17 cellular contexts compared by ENCODE assay signal in the genomic region with DNA sequence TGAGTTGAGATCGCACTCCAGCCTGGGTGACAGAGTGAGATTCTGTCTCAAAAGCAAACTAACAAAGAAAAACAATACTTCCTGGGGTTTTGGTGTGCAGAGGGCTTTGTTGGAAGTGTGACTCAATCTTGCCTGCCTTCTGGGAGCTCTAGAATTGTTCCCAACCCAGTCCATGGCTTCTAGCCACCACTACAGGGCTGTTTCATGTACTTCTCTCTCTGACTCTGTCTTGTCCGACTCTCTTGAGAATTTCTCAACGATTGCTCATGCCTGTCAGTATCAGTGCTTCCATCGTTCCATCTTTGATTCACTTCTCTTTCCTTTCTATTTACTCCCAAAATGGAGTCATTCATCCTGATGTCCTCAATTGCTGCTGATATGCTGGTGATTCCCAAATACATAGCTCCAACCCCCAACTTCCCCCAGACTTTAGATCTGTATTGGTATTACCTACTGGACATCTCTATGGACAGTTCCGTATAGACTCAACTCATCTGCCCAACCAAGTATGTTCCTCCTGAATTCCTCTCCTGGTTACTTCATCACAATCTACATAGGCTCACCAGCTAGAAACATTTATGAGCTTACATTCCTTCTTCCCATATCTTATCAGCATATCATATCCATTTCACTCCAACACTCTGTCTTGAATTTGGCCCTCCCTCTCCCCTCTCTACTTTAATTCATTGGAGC. TPM values are rescaled to one million over a fixed set of nuclear protein-coding genes. Genes with fewer than 3 reads are reported as not detected.
DNase-seq lines count a peak whose midpoint lies in the region; ATAC-seq, FAIRE-seq and TF ChIP-seq lines count a peak whose summit lies in the region.
"Had no signal": no experiment of that assay in that cellular context is flagged by ENCODE, and none has a peak within 500 bp of the region (broad histone marks: within the 10 kb centered on the region; RNA-seq: fewer than 3 reads in every experiment).

No MANE protein-coding gene starts in this region.

- FAIRE-seq in endothelial cell of umbilical vein (lab: Jason Lieb, UNC) = no peak

- H3K36me3 ChIP-seq in endothelial cell of umbilical vein (ENCODE audit: control insufficient read depth in 2 of 2, extremely low read depth in 1 of 2, insufficient read depth in 2 of 2, low read length in 2 of 2) (peaks cover 4 to 33% of the 10 kb centered on the region in 2 experiments), transverse colon (peaks cover 0 to 17% (median 5%) of the 10 kb centered on the region in 4 donors)

- no TSS peak for BruUV-seq in endothelial cell of umbilical vein (replicated peaks; lab: Mats Ljungman, UMichigan)

- no peaks in the 10 kb centered on the region for H3K27me3 Mint-ChIP-seq in neural crest cell (ENCODE audit: low read depth)
- no peaks in the 10 kb centered on the region for H3K27me3 Mint-ChIP-seq in natural killer cell (ENCODE audit: low read depth in 2 of 2)

- no peak overlapping the region for H3K27ac ChIP-seq in endothelial cell of umbilical vein (ENCODE audit: insufficient read depth, low read depth, low read length)
- H3K27ac ChIP-seq in transverse colon = no peak overlapping the region

- dilution Hi-C loops in endothelial cell of umbilical vein (cut with MboI; ENCODE audit: extremely low pct_ligation_motif_present, low sequenced_read_pairs) = no loop called here

- TF ChIP-seq CTCF in endothelial cell of umbilical vein (IDR thresholded peaks at IDR 0.05; ENCODE audit: extremely low read depth in 1 of 2, insufficient read depth in 1 of 2, low read depth in 1 of 2, low read length in 2 of 2) (no peak), neural crest cell (conservative IDR thresholded peaks at IDR 0.05) (no peak), GM20000 (IDR thresholded peaks at IDR 0.05; ENCODE audit: extremely low read depth, missing control alignments) (no peak), transverse colon (IDR thresholded peaks at IDR 0.05) (no peak), natural killer cell (IDR thresholded peaks at IDR 0.05) (no peak)

- DNase-seq in AG20443 (ENCODE audit: low spot score) (peak; percentile 71), M059J (ENCODE audit: low read depth) (peak; percentile 87), endothelial cell of umbilical vein (ENCODE audit: low read depth, low spot score) (peak; percentile 14), neural crest cell (ENCODE audit: low read depth, low spot score) (no peak), GM20000 (ENCODE audit: low spot score) (no peak), transverse colon (no peak), natural killer cell (no peak)
- DNase-seq: activated T-cell treated with anti-CD3 and anti-CD28 coated beads, Interleukin-2, amount 50 U/mL, for 4 hours; NCI-H1417; NCI-H69; nucleus accumbens; SHP77 treated with DMSO at 0.1 percent for 48 hours; stimulated activated naive CD4-positive, alpha-beta T cell treated with Interleukin-2 at 50 U/mL for 16 hours had no signal

- intact Hi-C loops in endothelial cell of umbilical vein (cut with micrococcal nuclease) (no loop called here), transverse colon (cut with DNase I; ENCODE audit: low total_unique reads) (no loop called here), natural killer cell (cut with micrococcal nuclease) (no loop called here)

- CTCF ChIA-PET in endothelial cell of umbilical vein (lab: Charles Lee) = interaction anchor here (1.1 to 2.1 kb wide), 3 partner anchors 11 to 54 kb away, joined by 3 to 11 read pairs (median 4); no protein-coding TSS in a partner anchor

- H3K9me3 Mint-ChIP-seq in neural crest cell (no peaks in the 10 kb centered on the region), natural killer cell (no peaks in the 10 kb centered on the region)
- H3K9me3 Mint-ChIP-seq: activated T-cell treated with anti-CD3 and anti-CD28 coated beads, Interleukin-2, amount 50 U/mL, for 4 hours had no signal

- H3K4me1 ChIP-seq in endothelial cell of umbilical vein (ENCODE audit: control insufficient read depth, extremely low read depth, insufficient read depth, low read length) (peaks cover 19% of the 10 kb centered on the region), transverse colon (peaks cover 19 to 31% (median 26%) of the 10 kb centered on the region in 4 donors)

- POLR2A ChIA-PET in endothelial cell of umbilical vein (lab: Charles Lee) = interaction anchor here (1.5 to 1.7 kb wide), 2 partner anchors 13 to 16 kb away, joined by 3 to 5 read pairs; a partner anchor contains a TSS

- ATAC-seq in natural killer cell (no peak), GM21619 (IDR thresholded peaks at IDR 0.05; ENCODE audit: unreplicated experiment) (no peak)
- ATAC-seq: activated T-cell treated with anti-CD3 and anti-CD28 coated beads, Interleukin-2, amount 50 U/mL, for 4 hours; left lobe of liver had no signal

- H3K4me3 ChIP-seq in endothelial cell of umbilical vein (replicated peaks in 1 of 3; ENCODE audit: insufficient read depth in 1 of 3, low read depth in 1 of 3, low read length in 3 of 3) (no peak overlapping the region), transverse colon (no peak overlapping the region)

- H3K9ac ChIP-seq in endothelial cell of umbilical vein (replicated peaks; ENCODE audit: extremely low read depth, insufficient read depth, low read length) = no peak overlapping the region

- H4K20me1 ChIP-seq in endothelial cell of umbilical vein (replicated peaks; ENCODE audit: control insufficient read depth, extremely low read depth, insufficient read depth, low read length) = no peaks in the 10 kb centered on the region

- no peaks in the 10 kb centered on the region for H3K27me3 ChIP-seq in endothelial cell of umbilical vein (ENCODE audit: control insufficient read depth in 2 of 2, insufficient read depth in 2 of 2, low read length in 2 of 2)
- H3K27me3 ChIP-seq in transverse colon = no peaks in the 10 kb centered on the region

- TF ChIP-seq POLR2A in endothelial cell of umbilical vein (IDR thresholded peaks at IDR 0.05; ENCODE audit: low read depth, low read length) (no peak), transverse colon (IDR thresholded peaks at IDR 0.05) (no peak)

- H3K4me1 Mint-ChIP-seq in neural crest cell (peaks cover 30% of the 10 kb centered on the region), natural killer cell (peaks cover 21 to 35% of the 10 kb centered on the region in 2 donors)

- no peak overlapping the region for H2AFZ ChIP-seq in endothelial cell of umbilical vein (ENCODE audit: low read depth, low read length)

- 85 to 91% methylated on average over 5 of the region's 5 CpGs for WGBS in transverse colon (ENCODE audit: low coverage in 1 of 2), 2 donors

- H3K27ac Mint-ChIP-seq in neural crest cell (ENCODE audit: unreplicated experiment) (no peak overlapping the region), natural killer cell (no peak overlapping the region)

- no peak for TF ChIP-seq EP300 in transverse colon (IDR thresholded peaks at IDR 0.05; ENCODE audit: low read depth)

- H3K9me1 ChIP-seq in endothelial cell of umbilical vein (replicated peaks; ENCODE audit: control insufficient read depth, extremely low read depth, insufficient read depth, low read length) = no peaks in the 10 kb centered on the region

- H3K79me2 ChIP-seq in endothelial cell of umbilical vein (ENCODE audit: control insufficient read depth, insufficient read depth, low read length) = peaks cover 26% of the 10 kb centered on the region

- H3K36me3 Mint-ChIP-seq in neural crest cell (ENCODE audit: low read depth) (peaks cover 14% of the 10 kb centered on the region), natural killer cell (no peaks in the 10 kb centered on the region)

- in situ Hi-C loops in transverse colon (cut with MboI; ENCODE audit: low pct_ligation_motif_present in 1 of 4, low pct_unique_long_range_greater_than_20kb in 1 of 4, low sequenced_read_pairs in 3 of 4) = no loop called here

- H3K9me3 ChIP-seq in endothelial cell of umbilical vein (replicated peaks; ENCODE audit: control insufficient read depth, insufficient read depth, low read length) = no peaks in the 10 kb centered on the region
- H3K9me3 ChIP-seq in transverse colon = no peaks in the 10 kb centered on the region

- H3K4me2 ChIP-seq in endothelial cell of umbilical vein (ENCODE audit: insufficient read depth, low read length) = no peak overlapping the region

- H3K4me3 Mint-ChIP-seq in neural crest cell (peak overlapping the region; percentile 6), natural killer cell (no peak overlapping the region)
- H3K4me3 Mint-ChIP-seq: activated T-cell treated with anti-CD3 and anti-CD28 coated beads, Interleukin-2, amount 50 U/mL, for 4 hours had no signal

RNA-seq across cellular contexts. Expression of a gene that starts 1.8 kb away (rescaled TPM):
- 676 and 795 TPM in 2 replicates for total RNA-seq in M059J (2014; rRNA removed; shearing (Covaris generic))
- 400 and 431 TPM in 2 replicates for total RNA-seq in endothelial cell of umbilical vein
- 602 and 603 TPM in 2 replicates for polyA plus RNA-seq in endothelial cell of umbilical vein
- 496 and 577 TPM in 2 replicates for polyA plus RNA-seq in endothelial cell of umbilical vein (2011; cell fraction: cytosol; rRNA removed)
- 406 and 478 TPM in 2 replicates for polyA plus RNA-seq in endothelial cell of umbilical vein (2011; cell fraction: nucleus; rRNA removed)
- 522 and 611 TPM in 2 replicates for polyA plus RNA-seq in endothelial cell of umbilical vein (2012)
- 444 and 455 TPM in 2 replicates for polyA minus RNA-seq in endothelial cell of umbilical vein
- 181 TPM for polyA minus RNA-seq in endothelial cell of umbilical vein (2011; cell fraction: cytosol; rRNA and poly(A)+ RNA removed)
- 99.3 and 131 TPM in 2 replicates for polyA minus RNA-seq in endothelial cell of umbilical vein (2011; cell fraction: nucleus; rRNA and poly(A)+ RNA removed)
- total RNA-seq in neural crest cell = 271 and 289 TPM in 2 replicates
- 100 to 1,000 TPM; 153 to 318 (median 182) TPM for total RNA-seq in transverse colon
- total RNA-seq in natural killer cell = 100 to 1,000 TPM; 157 to 188 (median 168) TPM

RNA-seq across cellular contexts. Expression of a gene that starts 13.2 kb away (rescaled TPM):
- total RNA-seq in M059J (2014; rRNA removed; shearing (Covaris generic)) = 27.4 and 43.4 TPM in 2 replicates
- total RNA-seq in endothelial cell of umbilical vein (65.6 and 68.8 TPM in 2 replicates), neural crest cell (63.9 and 67.3 TPM in 2 replicates), transverse colon (100 to 1,000 TPM in 2 of 4 donors, 10 to 100 TPM in 2; 58.6 to 286 (median 133) TPM), natural killer cell (100 to 1,000 TPM; 128 to 168 (median 157) TPM)
- polyA plus RNA-seq in endothelial cell of umbilical vein = 73.4 and 93.9 TPM in 2 replicates
- polyA plus RNA-seq in endothelial cell of umbilical vein (2011; cell fraction: cytosol; rRNA removed) = 45.0 and 49.5 TPM in 2 replicates
- 207 and 224 TPM in 2 replicates for polyA plus RNA-seq in endothelial cell of umbilical vein (2011; cell fraction: nucleus; rRNA removed)
- polyA plus RNA-seq in endothelial cell of umbilical vein (2012) = 34.2 and 44.9 TPM in 2 replicates
- polyA minus RNA-seq in endothelial cell of umbilical vein = 122 and 126 TPM in 2 replicates
- 69.3 TPM for polyA minus RNA-seq in endothelial cell of umbilical vein (2011; cell fraction: cytosol; rRNA and poly(A)+ RNA removed)
- polyA minus RNA-seq in endothelial cell of umbilical vein (2011; cell fraction: nucleus; rRNA and poly(A)+ RNA removed) = 68.6 and 77.4 TPM in 2 replicates

RNA-seq across cellular contexts. Expression of a gene that starts 17.6 kb away (rescaled TPM):
- total RNA-seq in M059J (2014; rRNA removed; shearing (Covaris generic)) = 21.2 and 30.3 TPM in 2 replicates
- total RNA-seq in endothelial cell of umbilical vein = 59.0 and 61.3 TPM in 2 replicates
- polyA plus RNA-seq in endothelial cell of umbilical vein = 41.2 and 43.8 TPM in 2 replicates
- 21.0 and 24.5 TPM in 2 replicates for polyA plus RNA-seq in endothelial cell of umbilical vein (2011; cell fraction: cytosol; rRNA removed)
- 110 and 132 TPM in 2 replicates for polyA plus RNA-seq in endothelial cell of umbilical vein (2011; cell fraction: nucleus; rRNA removed)
- polyA plus RNA-seq in endothelial cell of umbilical vein (2012) = 35.4 and 36.5 TPM in 2 replicates
- polyA minus RNA-seq in endothelial cell of umbilical vein = 57.5 and 58.3 TPM in 2 replicates
- polyA minus RNA-seq in endothelial cell of umbilical vein (2011; cell fraction: cytosol; rRNA and poly(A)+ RNA removed) = 46.0 TPM
- 40.9 and 49.7 TPM in 2 replicates for polyA minus RNA-seq in endothelial cell of umbilical vein (2011; cell fraction: nucleus; rRNA and poly(A)+ RNA removed)
- 90.9 and 93.8 TPM in 2 replicates for total RNA-seq in neural crest cell
- total RNA-seq in transverse colon = 100 to 1,000 TPM in 1 of 4 donors, 10 to 100 TPM in 3; 54.1 to 174 (median 65.7) TPM
- 10 to 100 TPM; 59.1 to 77.5 (median 59.7) TPM for total RNA-seq in natural killer cell

RNA-seq across cellular contexts. Expression of a gene that starts 37.7 kb away (rescaled TPM):
- total RNA-seq in M059J (2014; rRNA removed; shearing (Covaris generic)) = 29.4 and 43.6 TPM in 2 replicates
- total RNA-seq in endothelial cell of umbilical vein = 38.8 and 44.7 TPM in 2 replicates
- polyA plus RNA-seq in endothelial cell of umbilical vein = 35.5 and 42.7 TPM in 2 replicates
- polyA plus RNA-seq in endothelial cell of umbilical vein (2011; cell fraction: cytosol; rRNA removed) = 36.0 and 37.3 TPM in 2 replicates
- polyA plus RNA-seq in endothelial cell of umbilical vein (2011; cell fraction: nucleus; rRNA removed) = 124 and 139 TPM in 2 replicates
- 23.2 and 31.6 TPM in 2 replicates for polyA plus RNA-seq in endothelial cell of umbilical vein (2012)
- 42.7 and 48.8 TPM in 2 replicates for polyA minus RNA-seq in endothelial cell of umbilical vein
- polyA minus RNA-seq in endothelial cell of umbilical vein (2011; cell fraction: cytosol; rRNA and poly(A)+ RNA removed) = 28.1 TPM
- polyA minus RNA-seq in endothelial cell of umbilical vein (2011; cell fraction: nucleus; rRNA and poly(A)+ RNA removed) = 37.7 and 38.1 TPM in 2 replicates
- total RNA-seq in neural crest cell = 54.8 and 57.7 TPM in 2 replicates
- total RNA-seq in transverse colon = 10 to 100 TPM; 45.1 to 49.7 (median 48.1) TPM
- 10 to 100 TPM; 44.5 to 59.4 (median 54.8) TPM for total RNA-seq in natural killer cell

RNA-seq across cellular contexts. Expression of a gene that starts 56.6 kb away (rescaled TPM):
- not detected in 2 replicates for total RNA-seq in M059J (2014; rRNA removed; shearing (Covaris generic))
- total RNA-seq in endothelial cell of umbilical vein = not detected in 2 replicates
- 0.03 TPM in 1 of 2 replicates, not detected in the other for polyA plus RNA-seq in endothelial cell of umbilical vein
- not detected in 2 replicates for polyA plus RNA-seq in endothelial cell of umbilical vein (2011; cell fraction: cytosol; rRNA removed)
- polyA plus RNA-seq in endothelial cell of umbilical vein (2011; cell fraction: nucleus; rRNA removed) = 0.31 TPM in 1 of 2 replicates, not detected in the other
- not detected in 2 replicates for polyA plus RNA-seq in endothelial cell of umbilical vein (2012)
- not detected in 2 replicates for polyA minus RNA-seq in endothelial cell of umbilical vein
- polyA minus RNA-seq in endothelial cell of umbilical vein (2011; cell fraction: cytosol; rRNA and poly(A)+ RNA removed) = not detected
- polyA minus RNA-seq in endothelial cell of umbilical vein (2011; cell fraction: nucleus; rRNA and poly(A)+ RNA removed) = not detected in 2 replicates
- total RNA-seq in neural crest cell = 0.36 and 0.56 TPM in 2 replicates
- total RNA-seq in transverse colon = 1 to 10 TPM in 2 of 4 donors, under 1 TPM in 1, not detected in 1; 0.95 to 5.0 (median 1.4) TPM
- under 1 TPM in 2 of 3 donors, not detected in 1; 0.14 to 0.23 TPM for total RNA-seq in natural killer cell
- total RNA-seq: cardiac septum, H4 had no signal

Comparison
In these comparisons a context has a peak if more than half of its experiments do, and no peak if none do; other contexts are left out.
1. DNase-seq: peak in AG20443 (single experiment), M059J (single experiment) and endothelial cell of umbilical vein (single experiment); none in neural crest cell (single experiment), GM20000 (single experiment), transverse colon (single experiment) and natural killer cell (single experiment).